ENCODE assay signal across 2 cellular contexts in genomic region chr11:130703489-130704190, GRCh38.
TF ChIP-seq lines count a peak whose summit lies in the region.

No MANE protein-coding gene starts in this region.

TF ChIP-seq in H1, 55 proteins besides CTCF, POLR2A, EP300 and RAD21 (continued from another document):
- TF ChIP-seq HDAC2 (IDR thresholded peaks at IDR 0.05; ENCODE audit: borderline replicate concordance in 1 of 2, low read depth in 2 of 2, low read length in 2 of 2) = no peak
- TF ChIP-seq ATF3 (IDR thresholded peaks at IDR 0.05; ENCODE audit: insufficient read depth, low read depth, low read length) = no peak
- no peak for TF ChIP-seq TAF7 (optimal IDR thresholded peaks at IDR 0.05; ENCODE audit: borderline replicate concordance, low read depth, low read length)
- no peak for TF ChIP-seq BRCA1 (IDR thresholded peaks at IDR 0.05; ENCODE audit: low read depth, low read length)
- TF ChIP-seq MAX (IDR thresholded peaks at IDR 0.05) = no peak
- TF ChIP-seq SP2 (IDR thresholded peaks at IDR 0.05; ENCODE audit: low read length) = no peak
- TF ChIP-seq NANOG (IDR thresholded peaks at IDR 0.05; ENCODE audit: insufficient read depth, low read depth, low read length, poor library complexity, severe bottlenecking) = no peak
- no peak for TF ChIP-seq MAFK (IDR thresholded peaks at IDR 0.05; ENCODE audit: low read depth, low read length)
- no peak for TF ChIP-seq RXRA (IDR thresholded peaks at IDR 0.05; ENCODE audit: insufficient read depth, low read depth, low read length)

TF ChIP-seq in HEK293T, 16 proteins besides CTCF, POLR2A, EP300 and RAD21 (continued from another document):
- no peak for TF ChIP-seq PKNOX1 (IDR thresholded peaks at IDR 0.05)
- TF ChIP-seq TARDBP (IDR thresholded peaks at IDR 0.05) = no peak
- no peak for TF ChIP-seq SUZ12 (IDR thresholded peaks at IDR 0.05)
TF ChIP-seq in HEK293T: peak in this region for 0.
